Comparison of ENCODE assay signal across 1 cellular context in genomic region chr6:43785220-43785752, GRCh38.
TF ChIP-seq lines count a peak whose summit lies in the region.

No MANE protein-coding gene starts in this region.

TF ChIP-seq in GM12878, 131 proteins besides CTCF, POLR2A, EP300 and RAD21 (continued from another document):
- TF ChIP-seq HSF1 (IDR thresholded peaks at IDR 0.05; ENCODE audit: low read depth, low read length), result no peak
